ENCODE assay signal across 21 cellular contexts in genomic region chrX:81237516-81237915, GRCh38. TPM values are rescaled to one million over a fixed set of nuclear protein-coding genes. Genes with fewer than 3 reads are reported as not detected.
A peak's percentile ranks its signal among the peaks of the same experiment; 100 is the strongest.
DNase-seq lines count a peak whose midpoint lies in the region; ATAC-seq, FAIRE-seq and TF ChIP-seq lines count a peak whose summit lies in the region.
"Had no signal": no experiment of that assay in that cellular context is flagged by ENCODE, and none has a peak within 500 bp of the region (broad histone marks: within the 10 kb centered on the region; RNA-seq: fewer than 3 reads in every experiment).

No MANE protein-coding gene starts in this region.

- dilution Hi-C loops in endothelial cell of umbilical vein (cut with MboI; ENCODE audit: extremely low pct_ligation_motif_present, low sequenced_read_pairs): no loop called here

- no TSS peak for BruUV-seq in endothelial cell of umbilical vein (replicated peaks; lab: Mats Ljungman, UMichigan)

- no peak overlapping the region for H3K4me3 Mint-ChIP-seq in stimulated activated naive B cell treated with anti-CD40 and anti-IgM and Interleukin-4, amounts not matched to agents 10 μg/mL and 1 μg/mL and 100 μg/mL, for 72 hours
- H3K4me3 Mint-ChIP-seq: CD14-positive monocyte; CD4-positive, alpha-beta T cell; GM23338; H9 had no signal

- no peaks in the 10 kb centered on the region for H3K27me3 ChIP-seq in endothelial cell of umbilical vein (ENCODE audit: control insufficient read depth in 2 of 2, insufficient read depth in 2 of 2, low read length in 2 of 2)
- H3K27me3 ChIP-seq: BE2C had no signal

- ATAC-seq in esophagus mucosa: peak; percentile 92
- no peak for ATAC-seq in stimulated activated naive B cell treated with anti-CD40 and anti-IgM and Interleukin-4, amounts not matched to agents 10 μg/mL and 1 μg/mL and 100 μg/mL, for 72 hours (replicated peaks)
- ATAC-seq: GM12878 had no signal

- no peak overlapping the region for H3K9ac ChIP-seq in endothelial cell of umbilical vein (replicated peaks; ENCODE audit: extremely low read depth, insufficient read depth, low read length)
- H3K9ac ChIP-seq: BLaER1 treated with 17β-estradiol and CSF1 and Interleukin-3, amounts not matched to agents 10 nM and 100 nM had no signal

- no peak overlapping the region for H3K27ac ChIP-seq in endothelial cell of umbilical vein (ENCODE audit: insufficient read depth, low read depth, low read length)
- H3K27ac ChIP-seq: BLaER1 treated with 17β-estradiol and CSF1 and Interleukin-3, amounts not matched to agents 10 nM and 100 nM had no signal

- H3K4me1 Mint-ChIP-seq in stimulated activated naive B cell treated with anti-CD40 and anti-IgM and Interleukin-4, amounts not matched to agents 10 μg/mL and 1 μg/mL and 100 μg/mL, for 72 hours: peaks cover 1 to 6% of the 10 kb centered on the region in 2 donors
- H3K4me1 Mint-ChIP-seq: H9 had no signal

- no peaks in the 10 kb centered on the region for H3K27me3 Mint-ChIP-seq in stimulated activated naive B cell treated with anti-CD40 and anti-IgM and Interleukin-4, amounts not matched to agents 10 μg/mL and 1 μg/mL and 100 μg/mL, for 72 hours
- H3K27me3 Mint-ChIP-seq: CD4-positive, alpha-beta T cell; CD8-positive, alpha-beta memory T cell had no signal

- H3K9me3 ChIP-seq in endothelial cell of umbilical vein (replicated peaks; ENCODE audit: control insufficient read depth, insufficient read depth, low read length): no peaks in the 10 kb centered on the region
- H3K9me3 ChIP-seq: BE2C had no signal

- no peaks in the 10 kb centered on the region for H4K20me1 ChIP-seq in endothelial cell of umbilical vein (replicated peaks; ENCODE audit: control insufficient read depth, extremely low read depth, insufficient read depth, low read length)

- CTCF ChIA-PET in endothelial cell of umbilical vein (lab: Charles Lee): no interaction called here

- H3K36me3 Mint-ChIP-seq in stimulated activated naive B cell treated with anti-CD40 and anti-IgM and Interleukin-4, amounts not matched to agents 10 μg/mL and 1 μg/mL and 100 μg/mL, for 72 hours: peaks cover 30 to 47% of the 10 kb centered on the region in 2 donors

- H3K79me2 ChIP-seq in endothelial cell of umbilical vein (ENCODE audit: control insufficient read depth, insufficient read depth, low read length): no peaks in the 10 kb centered on the region

- intact Hi-C loops in endothelial cell of umbilical vein (cut with micrococcal nuclease): no loop called here

- no peak for DNase-seq in endothelial cell of umbilical vein (ENCODE audit: low read depth, low spot score)
- no peak for DNase-seq in stimulated activated naive B cell treated with anti-CD40 and anti-IgM and Interleukin-4, amounts not matched to agents 10 μg/mL and 1 μg/mL and 100 μg/mL, for 72 hours
- DNase-seq in NCI-H1048 (lab: John Stamatoyannopoulos, UW): no peak
- DNase-seq in cerebellar cortex (ENCODE audit: low spot score): no peak
- no peak for DNase-seq in hippocampal formation (lab: John Stamatoyannopoulos, UW)
- DNase-seq: BE2C; CD4-positive, alpha-beta T cell; CD8-positive, alpha-beta memory T cell; DMS 273 treated with DMSO at 0.1 percent for 48 hours; DMS79; EL; GDM1; H9 had no signal

- TF ChIP-seq CTCF in endothelial cell of umbilical vein (IDR thresholded peaks at IDR 0.05; ENCODE audit: extremely low read depth in 1 of 2, insufficient read depth in 1 of 2, low read depth in 1 of 2, low read length in 2 of 2): no peak

- POLR2A ChIA-PET in endothelial cell of umbilical vein (lab: Charles Lee): no interaction called here

- no peaks in the 10 kb centered on the region for H3K4me1 ChIP-seq in endothelial cell of umbilical vein (ENCODE audit: control insufficient read depth, extremely low read depth, insufficient read depth, low read length)
- H3K4me1 ChIP-seq: BE2C; BLaER1 treated with 17β-estradiol and CSF1 and Interleukin-3, amounts not matched to agents 10 nM and 100 nM had no signal

- H3K9me1 ChIP-seq in endothelial cell of umbilical vein (replicated peaks; ENCODE audit: control insufficient read depth, extremely low read depth, insufficient read depth, low read length): no peaks in the 10 kb centered on the region

- H3K36me3 ChIP-seq in endothelial cell of umbilical vein (ENCODE audit: control insufficient read depth in 2 of 2, extremely low read depth in 1 of 2, insufficient read depth in 2 of 2, low read length in 2 of 2): no peaks in the 10 kb centered on the region
- H3K36me3 ChIP-seq: BE2C had no signal

- peaks cover 4 to 8% of the 10 kb centered on the region in 2 donors for H3K9me3 Mint-ChIP-seq in stimulated activated naive B cell treated with anti-CD40 and anti-IgM and Interleukin-4, amounts not matched to agents 10 μg/mL and 1 μg/mL and 100 μg/mL, for 72 hours
- H3K9me3 Mint-ChIP-seq: CD4-positive, alpha-beta T cell had no signal

- H2AFZ ChIP-seq in endothelial cell of umbilical vein (ENCODE audit: low read depth, low read length): no peak overlapping the region
- H2AFZ ChIP-seq: GM23338 had no signal

- peak overlapping the region; percentile 26 for H3K27ac Mint-ChIP-seq in stimulated activated naive B cell treated with anti-CD40 and anti-IgM and Interleukin-4, amounts not matched to agents 10 μg/mL and 1 μg/mL and 100 μg/mL, for 72 hours
- H3K27ac Mint-ChIP-seq: CD4-positive, alpha-beta T cell; GM23338; H9 had no signal

- FAIRE-seq in endothelial cell of umbilical vein (lab: Jason Lieb, UNC): peak; percentile 8
- FAIRE-seq: D721Med, GM12878, GM18507 had no signal

- H3K4me3 ChIP-seq in endothelial cell of umbilical vein (replicated peaks in 1 of 3; ENCODE audit: insufficient read depth in 1 of 3, low read depth in 1 of 3, low read length in 3 of 3): no peak overlapping the region
- H3K4me3 ChIP-seq: BLaER1 treated with 17β-estradiol and CSF1 and Interleukin-3, amounts not matched to agents 10 nM and 100 nM; GM12878; GM23338 had no signal

- TF ChIP-seq POLR2A in endothelial cell of umbilical vein (IDR thresholded peaks at IDR 0.05; ENCODE audit: low read depth, low read length): no peak

- no peak overlapping the region for H3K4me2 ChIP-seq in endothelial cell of umbilical vein (ENCODE audit: insufficient read depth, low read length)
- H3K4me2 ChIP-seq: BLaER1 treated with 17β-estradiol and CSF1 and Interleukin-3, amounts not matched to agents 10 nM and 100 nM; GM23338 had no signal

TF ChIP-seq in endothelial cell of umbilical vein, 7 proteins besides CTCF, POLR2A, EP300 and RAD21:
- TF ChIP-seq FOS (IDR thresholded peaks at IDR 0.05; ENCODE audit: borderline replicate concordance, insufficient read depth, low read length) (no peak), GATA2 (IDR thresholded peaks at IDR 0.05; ENCODE audit: insufficient read depth, insufficient read length, low read depth, low read length) (no peak), JUN (IDR thresholded peaks at IDR 0.05; ENCODE audit: borderline replicate concordance, insufficient read depth, insufficient read length, low read depth) (no peak), MYC (IDR thresholded peaks at IDR 0.05; ENCODE audit: low read depth, low read length) (no peak)

RNA-seq across cellular contexts. Expression of gene SH3BGRL, which starts 35.6 kb away (rescaled TPM):
- total RNA-seq in endothelial cell of umbilical vein: 63.3 and 65.7 TPM in 2 replicates
- 42.7 and 45.6 TPM in 2 replicates for polyA plus RNA-seq in endothelial cell of umbilical vein
- 79.0 and 85.5 TPM in 2 replicates for polyA plus RNA-seq in endothelial cell of umbilical vein (2011; cell fraction: cytosol; rRNA removed)
- 25.6 and 29.1 TPM in 2 replicates for polyA plus RNA-seq in endothelial cell of umbilical vein (2011; cell fraction: nucleus; rRNA removed)
- 78.5 and 80.0 TPM in 2 replicates for polyA plus RNA-seq in endothelial cell of umbilical vein (2012)
- polyA minus RNA-seq in endothelial cell of umbilical vein: 22.7 and 25.7 TPM in 2 replicates
- polyA minus RNA-seq in endothelial cell of umbilical vein (2011; cell fraction: cytosol; rRNA and poly(A)+ RNA removed): 11.0 TPM
- 19.0 and 24.5 TPM in 2 replicates for polyA minus RNA-seq in endothelial cell of umbilical vein (2011; cell fraction: nucleus; rRNA and poly(A)+ RNA removed)
- total RNA-seq in esophagus mucosa: 37.8 TPM

RNA-seq across cellular contexts. Expression of gene HMGN5, which starts 35.8 kb away (rescaled TPM):
- 5.3 and 6.1 TPM in 2 replicates for total RNA-seq in endothelial cell of umbilical vein
- polyA plus RNA-seq in endothelial cell of umbilical vein: 0.38 and 0.95 TPM in 2 replicates
- polyA plus RNA-seq in endothelial cell of umbilical vein (2011; cell fraction: cytosol; rRNA removed): 3.4 and 3.9 TPM in 2 replicates
- 1.4 and 1.6 TPM in 2 replicates for polyA plus RNA-seq in endothelial cell of umbilical vein (2011; cell fraction: nucleus; rRNA removed)
- 5.8 and 6.1 TPM in 2 replicates for polyA plus RNA-seq in endothelial cell of umbilical vein (2012)
- 0.42 and 1.3 TPM in 2 replicates for polyA minus RNA-seq in endothelial cell of umbilical vein
- 5.9 TPM for polyA minus RNA-seq in endothelial cell of umbilical vein (2011; cell fraction: cytosol; rRNA and poly(A)+ RNA removed)
- not detected in 2 replicates for polyA minus RNA-seq in endothelial cell of umbilical vein (2011; cell fraction: nucleus; rRNA and poly(A)+ RNA removed)
- 3.7 TPM for total RNA-seq in esophagus mucosa
- total RNA-seq: A172 had no signal
